ENCODE assay signal across 26 cellular contexts in the genomic region with DNA sequence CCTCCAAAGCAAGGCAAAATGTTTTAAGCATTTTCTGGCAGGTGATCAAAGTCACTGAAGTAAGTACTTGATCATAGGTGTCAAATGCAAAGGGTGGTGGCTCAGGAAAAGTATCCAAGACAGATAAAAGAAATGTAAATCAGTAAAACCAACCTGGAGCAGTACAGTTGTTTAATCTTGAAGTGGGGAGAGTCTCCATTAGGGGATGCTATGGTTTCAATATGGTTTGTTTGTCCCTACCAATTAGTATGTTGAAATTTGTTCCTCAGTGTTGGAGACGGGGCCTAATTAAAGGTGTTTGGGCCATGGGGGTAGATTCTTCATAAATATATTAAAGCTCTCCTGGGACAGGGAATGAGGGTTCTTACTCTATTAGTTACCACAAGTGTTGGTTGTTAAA.
DNase-seq lines count a peak whose midpoint lies in the region; ATAC-seq and TF ChIP-seq lines count a peak whose summit lies in the region.
"Had no signal": no experiment of that assay in that cellular context is flagged by ENCODE, and none has a peak within 500 bp of the region (broad histone marks: within the 10 kb centered on the region; RNA-seq: fewer than 3 reads in every experiment).

No MANE protein-coding gene starts in this region.

- no peak overlapping the region for H3K4me3 Mint-ChIP-seq in activated T-helper 17 cell treated with anti-CD3 and anti-CD28 coated beads, Interleukin-2, amount 50 U/mL, for 72 hours
- H3K4me3 Mint-ChIP-seq: CD4-positive, CD25-positive, alpha-beta regulatory T cell had no signal

- TF ChIP-seq CTCF in LNCaP clone FGC (IDR thresholded peaks at IDR 0.05; ENCODE audit: control insufficient read depth, extremely low read depth, insufficient read depth) (peak; percentile 15; the same call in 1 of the 2 replicates), OCI-LY3 (IDR thresholded peaks at IDR 0.05; ENCODE audit: low read depth, low read length) (peak; percentile 20)

- H3K27me3 ChIP-seq in OCI-LY3 (ENCODE audit: low read depth, low read length), result no peaks in the 10 kb centered on the region
- H3K27me3 ChIP-seq: BLaER1 had no signal

- DNase-seq in NCI-H2107 treated with DMSO at 0.1 percent for 48 hours (lab: John Stamatoyannopoulos, UW; ENCODE audit: unreplicated experiment), result peak; percentile 11
- no peak for DNase-seq in NCI-H2107 (lab: John Stamatoyannopoulos, UW)
- DNase-seq in LNCaP clone FGC (ENCODE audit: low read depth), result no peak
- no peak for DNase-seq in NCI-H345 treated with DMSO at 0.1 percent for 48 hours (lab: John Stamatoyannopoulos, UW; ENCODE audit: unreplicated experiment)
- DNase-seq in cortex of kidney (lab: John Stamatoyannopoulos, UW), result no peak
- DNase-seq: CD4-positive, CD25-positive, alpha-beta regulatory T cell; EL; GDM1; IMR-90; KG1; NCI-H1092; NCI-H1417 treated with DMSO at 0.1 percent for 48 hours; NCI-H1694 treated with DMSO at 0.1 percent for 48 hours; NCI-H2081; NCI-H2227 treated with DMSO at 0.1 percent for 48 hours; NCI-H510A; NCI-H774; SIG-M5 had no signal

- H3K27me3 Mint-ChIP-seq in activated T-helper 17 cell treated with anti-CD3 and anti-CD28 coated beads, Interleukin-2, amount 50 U/mL, for 72 hours, result no peaks in the 10 kb centered on the region
- H3K27me3 Mint-ChIP-seq: CD4-positive, CD25-positive, alpha-beta regulatory T cell had no signal

- H3K4me3 ChIP-seq in LNCaP clone FGC (ENCODE audit: low read depth, low read length) (no peak overlapping the region), OCI-LY3 (ENCODE audit: low read length) (no peak overlapping the region)
- H3K4me3 ChIP-seq: BLaER1, GM12878, SK-N-MC had no signal

- H3K9ac ChIP-seq in OCI-LY3 (ENCODE audit: low read length), result no peak overlapping the region
- H3K9ac ChIP-seq: BLaER1 had no signal

- H3K79me2 ChIP-seq in OCI-LY3 (ENCODE audit: low read length), result no peaks in the 10 kb centered on the region

- H3K36me3 Mint-ChIP-seq in activated T-helper 17 cell treated with anti-CD3 and anti-CD28 coated beads, Interleukin-2, amount 50 U/mL, for 72 hours (ENCODE audit: low read depth), result no peaks in the 10 kb centered on the region
- H3K36me3 Mint-ChIP-seq: CD4-positive, CD25-positive, alpha-beta regulatory T cell had no signal

- H3K27ac ChIP-seq in OCI-LY3 (ENCODE audit: low read length), result no peak overlapping the region
- H3K27ac ChIP-seq: BLaER1, RWPE1, SK-N-MC had no signal

- no peak for ATAC-seq in activated T-helper 17 cell treated with anti-CD3 and anti-CD28 coated beads, Interleukin-2, amount 50 U/mL, for 72 hours (replicated peaks)
- ATAC-seq: GM12878, HCT116, Panc1 had no signal

- H3K4me1 ChIP-seq in OCI-LY3 (ENCODE audit: low read length), result no peaks in the 10 kb centered on the region
- H3K4me1 ChIP-seq: BLaER1 had no signal

- no peak overlapping the region for H2AFZ ChIP-seq in OCI-LY3 (ENCODE audit: low read depth, low read length)

- no peaks in the 10 kb centered on the region for H3K9me3 ChIP-seq in OCI-LY3 (ENCODE audit: insufficient read depth, low read length)
- H3K9me3 ChIP-seq: BLaER1 had no signal

- H3K4me1 Mint-ChIP-seq in activated T-helper 17 cell treated with anti-CD3 and anti-CD28 coated beads, Interleukin-2, amount 50 U/mL, for 72 hours, result no peaks in the 10 kb centered on the region
- H3K4me1 Mint-ChIP-seq: CD4-positive, CD25-positive, alpha-beta regulatory T cell had no signal

- H3K4me2 ChIP-seq in OCI-LY3 (ENCODE audit: low read length), result no peak overlapping the region
- H3K4me2 ChIP-seq: BLaER1 had no signal

- H3K27ac Mint-ChIP-seq in activated T-helper 17 cell treated with anti-CD3 and anti-CD28 coated beads, Interleukin-2, amount 50 U/mL, for 72 hours, result no peak overlapping the region
- H3K27ac Mint-ChIP-seq: CD4-positive, CD25-positive, alpha-beta regulatory T cell had no signal

- H3K36me3 ChIP-seq in OCI-LY3 (replicated peaks; ENCODE audit: low read depth, low read length), result no peaks in the 10 kb centered on the region
- H3K36me3 ChIP-seq: BLaER1 had no signal

- no peaks in the 10 kb centered on the region for H4K20me1 ChIP-seq in OCI-LY3 (ENCODE audit: insufficient read depth, low read length)
- H4K20me1 ChIP-seq: BLaER1 had no signal

- H3K9me3 Mint-ChIP-seq in activated T-helper 17 cell treated with anti-CD3 and anti-CD28 coated beads, Interleukin-2, amount 50 U/mL, for 72 hours, result peaks cover 4% of the 10 kb centered on the region
